ENCODE assay signal across 1 cellular context in the genomic region with DNA sequence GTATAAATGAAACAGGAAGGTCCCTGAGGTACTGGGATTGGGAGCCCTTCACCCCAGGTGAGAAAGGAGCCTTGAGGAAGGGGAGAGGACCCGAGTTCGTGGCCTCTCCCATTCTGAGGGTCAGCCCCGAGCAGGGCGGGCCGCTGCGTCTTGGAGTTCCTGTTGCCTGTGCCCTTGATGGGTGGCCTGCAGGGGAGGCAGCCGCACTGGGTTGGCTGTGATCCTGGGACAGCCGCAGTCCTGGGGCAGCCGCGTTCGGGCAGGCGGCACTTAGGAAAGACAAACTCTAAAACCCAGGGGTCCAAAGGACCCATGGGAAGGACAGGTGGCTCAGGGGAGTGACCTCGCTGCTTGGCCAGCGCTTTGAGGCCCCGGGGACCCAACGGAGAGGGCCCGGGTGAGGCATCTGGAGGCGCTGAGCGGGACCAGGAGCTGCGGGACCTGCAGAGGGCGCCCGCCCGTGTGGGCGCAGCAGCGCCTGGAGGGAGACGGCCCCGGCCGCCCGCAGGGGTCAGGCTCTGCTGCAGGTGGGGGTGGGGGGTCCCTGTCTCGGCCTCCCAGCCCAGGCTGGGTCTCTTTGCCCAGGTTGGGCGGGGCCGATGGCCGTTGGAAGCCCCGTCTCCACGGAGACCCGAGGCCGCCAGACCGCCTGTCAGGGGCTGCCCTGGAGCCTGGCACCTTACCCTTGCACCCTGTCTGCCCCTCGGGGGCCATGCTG.
TF ChIP-seq lines count a peak whose summit lies in the region.

No MANE protein-coding gene starts in this region.

TF ChIP-seq in HepG2, 621 proteins besides CTCF, POLR2A, EP300 and RAD21 (continued from another document and continues in another):
- TF ChIP-seq RNF219 (CRISPR knock-in tag; IDR thresholded peaks at IDR 0.05) (no peak), ZNF784 (CRISPR knock-in tag; IDR thresholded peaks at IDR 0.05; ENCODE audit: borderline replicate concordance) (no peak), ZNF292 (CRISPR knock-in tag; IDR thresholded peaks at IDR 0.05; ENCODE audit: borderline replicate concordance, low read depth) (no peak), ZNF605 (CRISPR knock-in tag; IDR thresholded peaks at IDR 0.05) (no peak), ZBTB43 (CRISPR knock-in tag; conservative IDR thresholded peaks at IDR 0.05) (no peak), PAX8 (CRISPR knock-in tag; IDR thresholded peaks at IDR 0.05; ENCODE audit: borderline replicate concordance) (no peak), ZC3H13 (CRISPR knock-in tag; IDR thresholded peaks at IDR 0.05) (no peak), ZNF850 (CRISPR knock-in tag; conservative IDR thresholded peaks at IDR 0.05) (no peak), SIX4 (CRISPR knock-in tag; IDR thresholded peaks at IDR 0.05) (no peak), ZNF331 (CRISPR knock-in tag; IDR thresholded peaks at IDR 0.05) (0 out of 2 replicates have a peak, but pooled peaks have one; percentile 14), ZNF652 (CRISPR knock-in tag; IDR thresholded peaks at IDR 0.05; ENCODE audit: borderline replicate concordance, low read depth) (no peak), SP1 (IDR thresholded peaks at IDR 0.05) (no peak), SP1 (CRISPR knock-in tag; IDR thresholded peaks at IDR 0.05) (no peak), HNF4A (CRISPR knock-in tag; IDR thresholded peaks at IDR 0.05) (peak; percentile 16; the same call in 1 of the 2 replicates), GTF3A (CRISPR knock-in tag; conservative IDR thresholded peaks at IDR 0.05) (no peak), ZFYVE20 (CRISPR knock-in tag; IDR thresholded peaks at IDR 0.05; ENCODE audit: borderline replicate concordance, low read depth) (no peak), ZNF598 (CRISPR knock-in tag; IDR thresholded peaks at IDR 0.05; ENCODE audit: borderline replicate concordance) (no peak), GATAD1 (CRISPR knock-in tag; IDR thresholded peaks at IDR 0.05) (no peak), PAF1 (CRISPR knock-in tag; IDR thresholded peaks at IDR 0.05) (no peak), ZFP36L1 (CRISPR knock-in tag; IDR thresholded peaks at IDR 0.05) (no peak), SMAD9 (CRISPR knock-in tag; IDR thresholded peaks at IDR 0.05) (no peak), ZNF614 (CRISPR knock-in tag; IDR thresholded peaks at IDR 0.05; ENCODE audit: borderline replicate concordance) (no peak), TSC22D2 (CRISPR knock-in tag; IDR thresholded peaks at IDR 0.05; ENCODE audit: borderline replicate concordance) (no peak), SYNCRIP (IDR thresholded peaks at IDR 0.05; ENCODE audit: insufficient read depth, low read depth, low read length) (no peak), WIZ (CRISPR knock-in tag; IDR thresholded peaks at IDR 0.05) (no peak), RBFOX2 (IDR thresholded peaks at IDR 0.05; ENCODE audit: low read depth, low read length) (peak; percentile 57), NR2F1 (CRISPR knock-in tag; IDR thresholded peaks at IDR 0.05) (no peak), ZNF468 (CRISPR knock-in tag; IDR thresholded peaks at IDR 0.05) (0 out of 2 replicates have a peak, but pooled peaks have one; percentile 40), ZSCAN12 (CRISPR knock-in tag; IDR thresholded peaks at IDR 0.05) (no peak), NCOA2 (CRISPR knock-in tag; IDR thresholded peaks at IDR 0.05) (no peak), ATRX (CRISPR knock-in tag; IDR thresholded peaks at IDR 0.05; ENCODE audit: borderline replicate concordance) (no peak), SRF (IDR thresholded peaks at IDR 0.05; ENCODE audit: low read depth, low read length) (no peak), ARID4A (CRISPR knock-in tag; IDR thresholded peaks at IDR 0.05; ENCODE audit: borderline replicate concordance) (no peak; the same call in 1 of the 2 replicates), CBX5 (CRISPR knock-in tag; IDR thresholded peaks at IDR 0.05; ENCODE audit: borderline replicate concordance) (no peak), TBP (CRISPR knock-in tag; IDR thresholded peaks at IDR 0.05) (no peak), ZHX1 (CRISPR knock-in tag; IDR thresholded peaks at IDR 0.05; ENCODE audit: low read depth) (no peak)
- TF ChIP-seq, protein P1, sequence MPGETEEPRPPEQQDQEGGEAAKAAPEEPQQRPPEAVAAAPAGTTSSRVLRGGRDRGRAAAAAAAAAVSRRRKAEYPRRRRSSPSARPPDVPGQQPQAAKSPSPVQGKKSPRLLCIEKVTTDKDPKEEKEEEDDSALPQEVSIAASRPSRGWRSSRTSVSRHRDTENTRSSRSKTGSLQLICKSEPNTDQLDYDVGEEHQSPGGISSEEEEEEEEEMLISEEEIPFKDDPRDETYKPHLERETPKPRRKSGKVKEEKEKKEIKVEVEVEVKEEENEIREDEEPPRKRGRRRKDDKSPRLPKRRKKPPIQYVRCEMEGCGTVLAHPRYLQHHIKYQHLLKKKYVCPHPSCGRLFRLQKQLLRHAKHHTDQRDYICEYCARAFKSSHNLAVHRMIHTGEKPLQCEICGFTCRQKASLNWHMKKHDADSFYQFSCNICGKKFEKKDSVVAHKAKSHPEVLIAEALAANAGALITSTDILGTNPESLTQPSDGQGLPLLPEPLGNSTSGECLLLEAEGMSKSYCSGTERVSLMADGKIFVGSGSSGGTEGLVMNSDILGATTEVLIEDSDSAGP (CRISPR knock-in tag; IDR thresholded peaks at IDR 0.05; ENCODE audit: borderline replicate concordance): peak; percentile 38; the same call in 1 of the 2 replicates
- TF ChIP-seq, protein P2, sequence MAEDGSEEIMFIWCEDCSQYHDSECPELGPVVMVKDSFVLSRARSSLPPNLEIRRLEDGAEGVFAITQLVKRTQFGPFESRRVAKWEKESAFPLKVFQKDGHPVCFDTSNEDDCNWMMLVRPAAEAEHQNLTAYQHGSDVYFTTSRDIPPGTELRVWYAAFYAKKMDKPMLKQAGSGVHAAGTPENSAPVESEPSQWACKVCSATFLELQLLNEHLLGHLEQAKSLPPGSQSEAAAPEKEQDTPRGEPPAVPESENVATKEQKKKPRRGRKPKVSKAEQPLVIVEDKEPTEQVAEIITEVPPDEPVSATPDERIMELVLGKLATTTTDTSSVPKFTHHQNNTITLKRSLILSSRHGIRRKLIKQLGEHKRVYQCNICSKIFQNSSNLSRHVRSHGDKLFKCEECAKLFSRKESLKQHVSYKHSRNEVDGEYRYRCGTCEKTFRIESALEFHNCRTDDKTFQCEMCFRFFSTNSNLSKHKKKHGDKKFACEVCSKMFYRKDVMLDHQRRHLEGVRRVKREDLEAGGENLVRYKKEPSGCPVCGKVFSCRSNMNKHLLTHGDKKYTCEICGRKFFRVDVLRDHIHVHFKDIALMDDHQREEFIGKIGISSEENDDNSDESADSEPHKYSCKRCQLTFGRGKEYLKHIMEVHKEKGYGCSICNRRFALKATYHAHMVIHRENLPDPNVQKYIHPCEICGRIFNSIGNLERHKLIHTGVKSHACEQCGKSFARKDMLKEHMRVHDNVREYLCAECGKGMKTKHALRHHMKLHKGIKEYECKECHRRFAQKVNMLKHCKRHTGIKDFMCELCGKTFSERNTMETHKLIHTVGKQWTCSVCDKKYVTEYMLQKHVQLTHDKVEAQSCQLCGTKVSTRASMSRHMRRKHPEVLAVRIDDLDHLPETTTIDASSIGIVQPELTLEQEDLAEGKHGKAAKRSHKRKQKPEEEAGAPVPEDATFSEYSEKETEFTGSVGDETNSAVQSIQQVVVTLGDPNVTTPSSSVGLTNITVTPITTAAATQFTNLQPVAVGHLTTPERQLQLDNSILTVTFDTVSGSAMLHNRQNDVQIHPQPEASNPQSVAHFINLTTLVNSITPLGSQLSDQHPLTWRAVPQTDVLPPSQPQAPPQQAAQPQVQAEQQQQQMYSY (CRISPR knock-in tag; IDR thresholded peaks at IDR 0.05): no peak
- TF ChIP-seq, protein P3, sequence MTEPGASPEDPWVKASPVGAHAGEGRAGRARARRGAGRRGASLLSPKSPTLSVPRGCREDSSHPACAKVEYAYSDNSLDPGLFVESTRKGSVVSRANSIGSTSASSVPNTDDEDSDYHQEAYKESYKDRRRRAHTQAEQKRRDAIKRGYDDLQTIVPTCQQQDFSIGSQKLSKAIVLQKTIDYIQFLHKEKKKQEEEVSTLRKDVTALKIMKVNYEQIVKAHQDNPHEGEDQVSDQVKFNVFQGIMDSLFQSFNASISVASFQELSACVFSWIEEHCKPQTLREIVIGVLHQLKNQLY (CRISPR knock-in tag; IDR thresholded peaks at IDR 0.05): 0 out of 2 replicates have a peak, but pooled peaks have one; percentile 13
- TF ChIP-seq, protein P4, sequence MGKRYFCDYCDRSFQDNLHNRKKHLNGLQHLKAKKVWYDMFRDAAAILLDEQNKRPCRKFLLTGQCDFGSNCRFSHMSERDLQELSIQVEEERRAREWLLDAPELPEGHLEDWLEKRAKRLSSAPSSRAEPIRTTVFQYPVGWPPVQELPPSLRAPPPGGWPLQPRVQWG (CRISPR knock-in tag; IDR thresholded peaks at IDR 0.05; ENCODE audit: borderline replicate concordance, low read depth): no peak
- TF ChIP-seq, protein P5, sequence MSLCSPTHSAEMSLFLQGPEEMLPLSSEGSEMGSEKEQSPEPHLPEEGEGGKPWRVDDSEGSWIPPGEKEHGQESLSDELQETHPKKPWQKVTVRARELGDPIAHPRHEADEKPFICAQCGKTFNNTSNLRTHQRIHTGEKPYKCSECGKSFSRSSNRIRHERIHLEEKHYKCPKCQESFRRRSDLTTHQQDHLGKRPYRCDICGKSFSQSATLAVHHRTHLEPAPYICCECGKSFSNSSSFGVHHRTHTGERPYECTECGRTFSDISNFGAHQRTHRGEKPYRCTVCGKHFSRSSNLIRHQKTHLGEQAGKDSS (CRISPR knock-in tag; IDR thresholded peaks at IDR 0.05; ENCODE audit: borderline replicate concordance, low read depth): peak; percentile 60; the same call in 1 of the 2 replicates
